ENCODE assay signal across 19 cellular contexts in genomic region chr2:18792684-18793083, GRCh38.
DNase-seq lines count a peak whose midpoint lies in the region; FAIRE-seq and TF ChIP-seq lines count a peak whose summit lies in the region.
"Had no signal": no experiment of that assay in that cellular context is flagged by ENCODE, and none has a peak within 500 bp of the region (broad histone marks: within the 10 kb centered on the region; RNA-seq: fewer than 3 reads in every experiment).

No MANE protein-coding gene starts in this region.

- H3K36me3 ChIP-seq in BLaER1 = no peaks in the 10 kb centered on the region
- H3K36me3 ChIP-seq in H1 (ENCODE audit: control insufficient read depth in 2 of 4, insufficient read depth in 4 of 4, low read length in 3 of 4) = no peaks in the 10 kb centered on the region
- H3K36me3 ChIP-seq in sigmoid colon = no peaks in the 10 kb centered on the region
- H3K36me3 ChIP-seq: SJCRH30 had no signal

- no peaks in the 10 kb centered on the region for H3K27me3 Mint-ChIP-seq in nephron (ENCODE audit: low read depth)

- no peak overlapping the region for H3K56ac ChIP-seq in H1 (replicated peaks; ENCODE audit: insufficient read length, low read depth, low read length)

- no peaks in the 10 kb centered on the region for H3K9me3 Mint-ChIP-seq in nephron

- CTCF ChIA-PET in H1 (lab: Charles Lee; ENCODE audit: partially characterized antibody) (interaction anchor here (0.6 to 1.1 kb wide), 6 partner anchors 31 to 1068 kb away, joined by 3 to 8 read pairs (median 4); no protein-coding TSS in a partner anchor), RWPE1 (lab: Yijun Ruan, JAX) (interaction anchor here (0.6 kb wide), 1 partner anchor 86 kb away, joined by 5 read pairs; no protein-coding TSS in a partner anchor)

- peak overlapping the region in 1 of 3 experiments; percentile 20 for H3K4me3 Mint-ChIP-seq in nephron

- H2BK20ac ChIP-seq in H1 (ENCODE audit: low read length) = no peak overlapping the region

- TF ChIP-seq POLR2A in H1 (IDR thresholded peaks at IDR 0.05; ENCODE audit: control extremely low read depth in 1 of 2, low read depth in 2 of 2, low read length in 2 of 2) (no peak), sigmoid colon (IDR thresholded peaks at IDR 0.05) (no peak)

- TF ChIP-seq CTCF in H1 (IDR thresholded peaks at IDR 0.05; ENCODE audit: control extremely low read depth in 1 of 3, insufficient read depth in 1 of 3, low read depth in 1 of 3, low read length in 3 of 3) (no peak), nephron (IDR thresholded peaks at IDR 0.05; ENCODE audit: unreplicated experiment in 3 of 3) (no peak), sigmoid colon (IDR thresholded peaks at IDR 0.05) (no peak), RWPE1 (conservative IDR thresholded peaks at IDR 0.05; ENCODE audit: low read depth) (no peak)

- no peak overlapping the region for H3K14ac ChIP-seq in H1 (ENCODE audit: insufficient read length)

- peaks cover 50% of the 10 kb centered on the region for H3K4me1 Mint-ChIP-seq in nephron

- H3K79me1 ChIP-seq in H1 (ENCODE audit: low read depth, low read length) = no peaks in the 10 kb centered on the region

- no peaks in the 10 kb centered on the region for H3K36me3 Mint-ChIP-seq in nephron (ENCODE audit: low read depth)

- no peaks in the 10 kb centered on the region for H3K9me3 ChIP-seq in BLaER1
- no peaks in the 10 kb centered on the region for H3K9me3 ChIP-seq in H1 (ENCODE audit: insufficient read depth in 2 of 2, low read depth in 1 of 2, low read length in 1 of 2)
- no peaks in the 10 kb centered on the region for H3K9me3 ChIP-seq in sigmoid colon
- H3K9me3 ChIP-seq: A549, SJCRH30 had no signal

- H3K4me1 ChIP-seq in BLaER1 = peaks cover 9% of the 10 kb centered on the region
- H3K4me1 ChIP-seq in H1 (replicated peaks in 1 of 4; ENCODE audit: control insufficient read depth in 3 of 4, insufficient read depth in 4 of 4, low read length in 3 of 4) = no peaks in the 10 kb centered on the region
- H3K4me1 ChIP-seq in sigmoid colon = peaks cover 0 to 41% (median 36%) of the 10 kb centered on the region in 4 donors
- H3K4me1 ChIP-seq: A549 had no signal

- POLR2A ChIA-PET in H1 (lab: Charles Lee; ENCODE audit: partially characterized antibody) (no interaction called here), RWPE1 (lab: Yijun Ruan, JAX; ENCODE audit: low non-redundant PET) (no interaction called here)

- DNase-seq in H1 (ENCODE audit: low read depth in 1 of 2, low spot score in 2 of 2) = no peak
- DNase-seq in sigmoid colon = no peak
- DNase-seq in NCI-H2196 (lab: John Stamatoyannopoulos, UW; ENCODE audit: unreplicated experiment) = no peak
- no peak for DNase-seq in RWPE1 (ENCODE audit: low spot score)
- no peak for DNase-seq in T-helper 9 cell
- DNase-seq: DMS79, KBM-7, NCI-H1105 treated with DMSO at 0.1 percent for 48 hours, NCI-H1694, NCI-H2227 treated with DMSO at 0.1 percent for 48 hours, NCI-H510A treated with DMSO at 0.1 percent for 48 hours, NCI-H774, PC-3, SJCRH30 had no signal

- 97% methylated on average over 6 of the region's 6 CpGs; no CpG with 5 or more reads in 1 of the 2 experiments for WGBS in H1 (ENCODE audit: extremely low coverage in 1 of 2, insufficient coverage in 1 of 2, insufficient read length in 1 of 2, insufficient replicate concordance in 2 of 2, low coverage in 1 of 2, low lambda C conversion rate in 2 of 2, missing lambda C conversion rate in 1 of 2), 2 experiments
- WGBS in sigmoid colon, 2 donors = 94 to 96% methylated on average over 6 of the region's 6 CpGs

- no peaks in the 10 kb centered on the region for H3K27me3 ChIP-seq in BLaER1
- no peaks in the 10 kb centered on the region for H3K27me3 ChIP-seq in H1 (replicated peaks in 1 of 4; ENCODE audit: control insufficient read depth in 3 of 4, extremely low read depth in 1 of 4, insufficient read depth in 3 of 4, low read length in 3 of 4)
- H3K27me3 ChIP-seq in sigmoid colon = no peaks in the 10 kb centered on the region
- H3K27me3 ChIP-seq: SJCRH30 had no signal

- no peak overlapping the region for H4K8ac ChIP-seq in H1 (ENCODE audit: extremely low read depth, insufficient read depth, low read length)

- H4K5ac ChIP-seq in H1 (ENCODE audit: insufficient read length, low read depth, low read length) = no peak overlapping the region

- TF ChIP-seq EP300 in H1 (IDR thresholded peaks at IDR 0.05; ENCODE audit: borderline replicate concordance in 1 of 2, low read depth in 2 of 2, low read length in 2 of 2) = no peak
- TF ChIP-seq EP300 in sigmoid colon (IDR thresholded peaks at IDR 0.05) = no peak

- peak overlapping the region; percentile 87 to 94 (median 93) for H3K27ac Mint-ChIP-seq in nephron

- no peak for FAIRE-seq in H1 (lab: Jason Lieb, UNC)
- FAIRE-seq: A549, GM12892, GM18507 had no signal

- H2BK120ac ChIP-seq in H1 (replicated peaks; ENCODE audit: low read depth, low read length) = no peak overlapping the region

- H3K4me2 ChIP-seq in BLaER1 (peak overlapping the region; percentile 29; the same call in 1 of the 2 replicates), H1 (ENCODE audit: insufficient read depth in 1 of 2, low read depth in 2 of 2, low read length in 2 of 2) (no peak overlapping the region)
- H3K4me2 ChIP-seq: A549 had no signal

- no peak for TF ChIP-seq RAD21 in H1 (IDR thresholded peaks at IDR 0.05 in 1 of 2, conservative IDR thresholded peaks at IDR 0.05 in 1 of 2; ENCODE audit: low read depth in 2 of 2, low read length in 2 of 2)

- no peak overlapping the region for H3K18ac ChIP-seq in H1 (ENCODE audit: extremely low read depth, low read length)

- H2BK5ac ChIP-seq in H1 (ENCODE audit: low read depth, low read length) = no peak overlapping the region

- H3K4ac ChIP-seq in H1 (replicated peaks; ENCODE audit: insufficient read length, low read depth, low read length) = no peak overlapping the region

- peak overlapping the region; percentile 76; the same call in 1 of the 2 replicates for H2AK5ac ChIP-seq in H1 (ENCODE audit: low read depth, low read length)

- H3K23ac ChIP-seq in H1 (ENCODE audit: insufficient read length) = no peak overlapping the region

- no peak overlapping the region for H2AFZ ChIP-seq in H1 (ENCODE audit: low read length)

- H4K91ac ChIP-seq in H1 (replicated peaks; ENCODE audit: insufficient read length, low read length) = no peak overlapping the region

- no peaks in the 10 kb centered on the region for H4K20me1 ChIP-seq in BLaER1
- H4K20me1 ChIP-seq in H1 (replicated peaks in 1 of 2; ENCODE audit: control insufficient read depth in 1 of 2, insufficient read depth in 2 of 2, low read length in 2 of 2) = no peaks in the 10 kb centered on the region

- intact Hi-C loops in sigmoid colon (cut with DNase I) = loop anchor here (5.0 kb wide), 2 partner anchors 100 to 185 kb away; no protein-coding TSS in a partner anchor

- H3K23me2 ChIP-seq in H1 (ENCODE audit: low read depth, low read length) = no peaks in the 10 kb centered on the region

- no peak overlapping the region for H3K27ac ChIP-seq in BLaER1
- H3K27ac ChIP-seq in H1 (ENCODE audit: low read depth, low read length) = no peak overlapping the region
- H3K27ac ChIP-seq in sigmoid colon = peak overlapping the region in 3 of 4 donors; percentile 71 to 72 (median 71)
- no peak overlapping the region for H3K27ac ChIP-seq in RWPE1
- H3K27ac ChIP-seq: A549, SJCRH30 had no signal

- no peak overlapping the region for H3K4me3 ChIP-seq in BLaER1
- H3K4me3 ChIP-seq in H1 (ENCODE audit: extremely low read depth in 1 of 4, insufficient read depth in 2 of 4, low read depth in 3 of 4, low read length in 4 of 4) = no peak overlapping the region
- no peak overlapping the region for H3K4me3 ChIP-seq in sigmoid colon
- H3K4me3 ChIP-seq: A549, SJCRH30 had no signal

- no peak overlapping the region for H2BK12ac ChIP-seq in H1 (ENCODE audit: low read depth, low read length)

- H2BK15ac ChIP-seq in H1 (ENCODE audit: low read length) = no peak overlapping the region

- no peaks in the 10 kb centered on the region for H3K79me2 ChIP-seq in H1 (ENCODE audit: control insufficient read depth in 1 of 2, insufficient read depth in 2 of 2, low read length in 2 of 2)

- H3K9ac ChIP-seq in BLaER1 = no peak overlapping the region
- no peak overlapping the region for H3K9ac ChIP-seq in H1 (replicated peaks in 1 of 4; ENCODE audit: extremely low read depth in 1 of 4, low read depth in 3 of 4, low read length in 3 of 4)

TF ChIP-seq in H1, 55 proteins besides CTCF, POLR2A, EP300 and RAD21:
- no peak for TF ChIP-seq SAP30 (IDR thresholded peaks at IDR 0.05; ENCODE audit: insufficient read depth, insufficient replicate concordance, low read length)
- no peak for TF ChIP-seq TAF1 (IDR thresholded peaks at IDR 0.05; ENCODE audit: low read depth, low read length)
- no peak for TF ChIP-seq ZNF274 (IDR thresholded peaks at IDR 0.05; ENCODE audit: borderline replicate concordance, extremely low read depth, low read length)
- TF ChIP-seq POU5F1 (IDR thresholded peaks at IDR 0.05; ENCODE audit: low read depth, low read length) = no peak
- no peak for TF ChIP-seq BACH1 (IDR thresholded peaks at IDR 0.05; ENCODE audit: low read length)
- no peak for TF ChIP-seq CHD2 (IDR thresholded peaks at IDR 0.05; ENCODE audit: low read length)
- no peak for TF ChIP-seq BCL11A (IDR thresholded peaks at IDR 0.05; ENCODE audit: low read depth in 2 of 2, low read length in 2 of 2)
- no peak for TF ChIP-seq SRF (IDR thresholded peaks at IDR 0.05; ENCODE audit: low read depth, low read length)
- no peak for TF ChIP-seq ASH2L (IDR thresholded peaks at IDR 0.05; ENCODE audit: low read length)
- no peak for TF ChIP-seq RFX5 (IDR thresholded peaks at IDR 0.05; ENCODE audit: borderline replicate concordance, low read depth, low read length)
- no peak for TF ChIP-seq NANOG (IDR thresholded peaks at IDR 0.05; ENCODE audit: insufficient read depth, low read depth, low read length, poor library complexity, severe bottlenecking)
- TF ChIP-seq HDAC2 (IDR thresholded peaks at IDR 0.05; ENCODE audit: borderline replicate concordance in 1 of 2, low read depth in 2 of 2, low read length in 2 of 2) = no peak
- TF ChIP-seq EGR1 (IDR thresholded peaks at IDR 0.05; ENCODE audit: borderline replicate concordance, low read depth, low read length) = no peak

Comparison
In these comparisons a context has a peak if more than half of its experiments do, and no peak if none do; other contexts are left out.
1. H3K27ac ChIP-seq: peak in sigmoid colon (3 of 4); none in BLaER1 (single experiment), H1 (single experiment) and RWPE1 (single experiment).